In the genomic region with DNA sequence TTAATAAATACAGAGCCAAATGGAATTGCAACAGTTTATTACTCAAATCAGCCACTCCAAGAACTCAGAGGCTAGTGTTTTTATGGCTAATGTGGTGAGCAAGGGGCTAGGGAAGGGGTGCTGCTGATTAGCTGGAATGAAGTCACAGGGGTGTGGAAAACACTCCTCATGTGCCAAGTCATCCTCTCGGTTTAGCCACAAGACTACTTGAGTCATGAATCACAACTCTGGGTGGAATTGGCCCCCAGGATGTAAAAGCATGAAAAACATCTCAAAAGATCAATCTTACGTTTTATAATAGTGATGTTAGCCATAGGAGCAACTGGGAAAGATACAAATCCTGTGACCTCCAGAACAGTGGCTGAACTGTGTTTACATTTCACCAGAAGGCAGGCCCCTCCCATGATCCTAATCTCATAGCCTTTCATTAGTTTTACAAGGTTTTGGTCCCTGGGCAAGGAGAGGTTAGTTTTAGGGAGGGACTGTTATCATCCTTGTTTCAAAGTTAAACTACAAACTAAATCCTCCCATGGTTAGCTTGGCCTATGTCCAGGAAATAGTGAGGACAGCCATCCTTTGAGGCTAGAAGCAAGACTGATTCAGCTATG, we compare ENCODE assay signal across 11 cellular contexts.
DNase-seq lines count a peak whose midpoint lies in the region; ATAC-seq lines count a peak whose summit lies in the region.
"Had no signal": no experiment of that assay in that cellular context is flagged by ENCODE, and none has a peak within 500 bp of the region (broad histone marks: within the 10 kb centered on the region; RNA-seq: fewer than 3 reads in every experiment).

No MANE protein-coding gene starts in this region.

- no peak for ATAC-seq in HG03025 (IDR thresholded peaks at IDR 0.05; ENCODE audit: low FRiP score, unreplicated experiment)
- ATAC-seq: WTC11 had no signal

- peak; percentile 96 for DNase-seq in A172 (ENCODE audit: low spot score)
- peak; percentile 82 for DNase-seq in HS-5 (ENCODE audit: low read depth)
- DNase-seq in amniotic epithelial cell (ENCODE audit: low read depth): peak; percentile 100
- peak; percentile 100 for DNase-seq in iris pigment epithelial cell (ENCODE audit: low read depth)
- DNase-seq in T-helper 9 cell: no peak
- no peak for DNase-seq in COR-L47 (lab: John Stamatoyannopoulos, UW)
- DNase-seq in amygdala (lab: John Stamatoyannopoulos, UW): no peak
- DNase-seq: MM.1S; stimulated activated CD4-positive, alpha-beta T cell treated with anti-CD3 and anti-CD28 coated beads, Interleukin-4, amount 100 ng/mL, for 24 hours had no signal

Comparison
In these comparisons a context has a peak if more than half of its experiments do, and no peak if none do; other contexts are left out.
1. DNase-seq: peak in A172 (single experiment), HS-5 (single experiment), amniotic epithelial cell (single experiment) and iris pigment epithelial cell (single experiment); none in T-helper 9 cell (single experiment), COR-L47 (single experiment) and amygdala (0 of 56).